Comparison of ENCODE assay signal across 8 cellular contexts in the genomic region with DNA sequence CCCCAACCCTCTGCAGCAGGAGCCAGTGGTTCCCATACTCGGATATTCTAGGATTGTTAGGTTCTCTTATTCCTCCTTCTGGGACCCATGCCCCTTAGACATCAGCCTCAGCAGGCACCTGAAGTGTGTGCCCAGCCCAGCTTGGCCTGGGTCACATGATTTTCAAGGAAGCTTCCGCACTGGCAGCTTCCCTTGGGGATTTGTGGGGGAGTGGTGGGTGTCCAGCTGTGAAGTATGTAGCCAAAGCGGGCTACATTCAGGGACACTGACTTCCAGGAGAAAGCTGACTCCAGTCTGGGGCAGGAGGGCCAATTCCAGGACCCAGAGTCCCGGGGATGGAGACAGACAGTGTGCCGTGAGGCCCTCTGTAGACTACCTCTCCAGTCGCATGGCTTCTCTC. TPM values are rescaled to one million over a fixed set of nuclear protein-coding genes. Genes with fewer than 3 reads are reported as not detected.
DNase-seq lines count a peak whose midpoint lies in the region; ATAC-seq and TF ChIP-seq lines count a peak whose summit lies in the region.

No MANE protein-coding gene starts in this region.

- H3K36me3 ChIP-seq in esophagus muscularis mucosa, result no peaks in the 10 kb centered on the region

- TF ChIP-seq POLR2A in esophagus muscularis mucosa (IDR thresholded peaks at IDR 0.05; ENCODE audit: low read depth), result no peak

- peak overlapping the region; percentile 71 to 99 (median 87) for H3K4me3 ChIP-seq in esophagus muscularis mucosa

- H3K27me3 ChIP-seq in esophagus muscularis mucosa, result no peaks in the 10 kb centered on the region

- intact Hi-C loops in esophagus muscularis mucosa (cut with DNase I), result no loop called here
- intact Hi-C loops in posterior vena cava (cut with DNase I), result no loop called here

- H3K27ac Mint-ChIP-seq in activated T-cell treated with anti-CD3 and anti-CD28 coated beads, Interleukin-2, amount 50 U/mL, for 24 hours, result peak overlapping the region; percentile 98
- H3K27ac Mint-ChIP-seq in T-helper 2 cell treated with Interferon-gamma antibody and Interleukin-4, amounts not matched to agents 5 μg/mL and 100 μg/mL, for 36 hours, result peak overlapping the region; percentile 98
- H3K27ac Mint-ChIP-seq in neural crest cell (ENCODE audit: unreplicated experiment), result peak overlapping the region; percentile 99

- no peaks in the 10 kb centered on the region for H3K9me3 ChIP-seq in esophagus muscularis mucosa

- H3K4me3 Mint-ChIP-seq in activated T-cell treated with anti-CD3 and anti-CD28 coated beads, Interleukin-2, amount 50 U/mL, for 24 hours, result peak overlapping the region; percentile 82
- peak overlapping the region; percentile 97 for H3K4me3 Mint-ChIP-seq in T-helper 2 cell treated with Interferon-gamma antibody and Interleukin-4, amounts not matched to agents 5 μg/mL and 100 μg/mL, for 36 hours
- peak overlapping the region; percentile 94 for H3K4me3 Mint-ChIP-seq in neural crest cell

- TF ChIP-seq CTCF in esophagus muscularis mucosa (IDR thresholded peaks at IDR 0.05) (no peak), neural crest cell (conservative IDR thresholded peaks at IDR 0.05) (no peak)

- ATAC-seq in GM21360 (IDR thresholded peaks at IDR 0.05; ENCODE audit: unreplicated experiment) (no peak), HG02852 (IDR thresholded peaks at IDR 0.05; ENCODE audit: unreplicated experiment) (no peak)

- WGBS in esophagus muscularis mucosa, result 4% methylated on average over 2 of the region's 6 CpGs

- H3K27me3 Mint-ChIP-seq in activated T-cell treated with anti-CD3 and anti-CD28 coated beads, Interleukin-2, amount 50 U/mL, for 24 hours, result no peaks in the 10 kb centered on the region
- H3K27me3 Mint-ChIP-seq in T-helper 2 cell treated with Interferon-gamma antibody and Interleukin-4, amounts not matched to agents 5 μg/mL and 100 μg/mL, for 36 hours (ENCODE audit: low read depth), result no peaks in the 10 kb centered on the region
- H3K27me3 Mint-ChIP-seq in neural crest cell (ENCODE audit: low read depth), result no peaks in the 10 kb centered on the region

- peaks cover 64 to 77% (median 73%) of the 10 kb centered on the region in 4 donors for H3K4me1 ChIP-seq in esophagus muscularis mucosa

- H3K9me3 Mint-ChIP-seq in activated T-cell treated with anti-CD3 and anti-CD28 coated beads, Interleukin-2, amount 50 U/mL, for 24 hours, result no peaks in the 10 kb centered on the region
- no peaks in the 10 kb centered on the region for H3K9me3 Mint-ChIP-seq in T-helper 2 cell treated with Interferon-gamma antibody and Interleukin-4, amounts not matched to agents 5 μg/mL and 100 μg/mL, for 36 hours
- H3K9me3 Mint-ChIP-seq in neural crest cell, result no peaks in the 10 kb centered on the region

- peaks cover 12% of the 10 kb centered on the region for H3K36me3 Mint-ChIP-seq in activated T-cell treated with anti-CD3 and anti-CD28 coated beads, Interleukin-2, amount 50 U/mL, for 24 hours (ENCODE audit: low read depth)
- H3K36me3 Mint-ChIP-seq in T-helper 2 cell treated with Interferon-gamma antibody and Interleukin-4, amounts not matched to agents 5 μg/mL and 100 μg/mL, for 36 hours (ENCODE audit: low read depth), result peaks cover 2% of the 10 kb centered on the region
- no peaks in the 10 kb centered on the region for H3K36me3 Mint-ChIP-seq in neural crest cell (ENCODE audit: low read depth)

- H3K27ac ChIP-seq in esophagus muscularis mucosa (replicated peaks in 1 of 4), result peak overlapping the region; percentile 99

- DNase-seq in activated T-cell treated with anti-CD3 and anti-CD28 coated beads, Interleukin-2, amount 50 U/mL, for 24 hours, result peak; percentile 55
- DNase-seq in activated T-cell treated with anti-CD3 and anti-CD28 coated beads, Interleukin-2, amount 50 U/mL, for 1 hour, result no peak
- DNase-seq in T-helper 2 cell treated with Interferon-gamma antibody and Interleukin-4, amounts not matched to agents 5 μg/mL and 100 μg/mL, for 36 hours (ENCODE audit: low spot score), result no peak
- no peak for DNase-seq in esophagus muscularis mucosa (ENCODE audit: extremely low spot score)
- DNase-seq in neural crest cell (ENCODE audit: low read depth, low spot score), result no peak
- no peak for DNase-seq in posterior vena cava (ENCODE audit: low spot score)

- TF ChIP-seq EP300 in esophagus muscularis mucosa (IDR thresholded peaks at IDR 0.05), result no peak

- H3K4me1 Mint-ChIP-seq in activated T-cell treated with anti-CD3 and anti-CD28 coated beads, Interleukin-2, amount 50 U/mL, for 24 hours (ENCODE audit: low read depth), result peaks cover 58% of the 10 kb centered on the region
- peaks cover 49% of the 10 kb centered on the region for H3K4me1 Mint-ChIP-seq in T-helper 2 cell treated with Interferon-gamma antibody and Interleukin-4, amounts not matched to agents 5 μg/mL and 100 μg/mL, for 36 hours (ENCODE audit: low read depth)
- peaks cover 69% of the 10 kb centered on the region for H3K4me1 Mint-ChIP-seq in neural crest cell

RNA-seq across cellular contexts. Expression of a gene that starts 1.3 kb away (rescaled TPM):
- 10 to 100 TPM; 59.4 to 79.7 (median 65.6) TPM for total RNA-seq in esophagus muscularis mucosa
- total RNA-seq in neural crest cell, result 122 and 127 TPM in 2 replicates
- total RNA-seq in posterior vena cava, result 10 to 100 TPM; 28.9 to 32.7 TPM

RNA-seq across cellular contexts. Expression of a gene that starts 14.0 kb away (rescaled TPM):
- total RNA-seq in esophagus muscularis mucosa (10 to 100 TPM; 10.8 to 49.5 (median 20.9) TPM), neural crest cell (66.3 and 68.3 TPM in 2 replicates), posterior vena cava (10 to 100 TPM; 21.7 to 32.8 TPM)

RNA-seq across cellular contexts. Expression of a gene that starts 33.3 kb away (rescaled TPM):
- 10 to 100 TPM; 28.7 to 83.8 (median 48.5) TPM for total RNA-seq in esophagus muscularis mucosa
- 111 and 116 TPM in 2 replicates for total RNA-seq in neural crest cell
- total RNA-seq in posterior vena cava, result 10 to 100 TPM; 32.6 to 38.6 TPM

RNA-seq across cellular contexts. Expression of a gene that starts 53.7 kb away (rescaled TPM):
- total RNA-seq in esophagus muscularis mucosa (10 to 100 TPM; 21.2 to 40.0 (median 28.2) TPM), neural crest cell (17.5 and 18.9 TPM in 2 replicates), posterior vena cava (10 to 100 TPM; 11.6 to 13.7 TPM)
